ENCODE assay signal across 21 cellular contexts in the genomic region with DNA sequence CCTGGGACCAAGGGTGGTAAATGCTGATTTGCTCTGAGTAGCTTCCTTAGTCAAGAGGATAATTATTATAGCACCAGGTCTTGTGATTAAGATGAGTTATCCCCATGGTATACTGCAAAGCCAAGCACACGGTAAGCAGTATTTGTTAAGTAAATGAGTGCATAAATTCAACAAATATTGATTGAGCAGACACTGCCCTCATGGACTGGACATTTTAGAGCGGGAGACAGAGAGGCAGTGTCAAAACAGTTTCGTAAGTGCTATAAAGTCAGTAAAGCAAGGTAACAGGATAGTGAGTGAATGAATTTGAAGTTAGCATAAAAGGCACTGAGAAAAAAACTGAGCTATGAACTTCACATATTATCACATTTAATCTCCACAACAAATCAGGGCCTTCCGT. TPM values are rescaled to one million over a fixed set of nuclear protein-coding genes. Genes with fewer than 3 reads are reported as not detected.
DNase-seq lines count a peak whose midpoint lies in the region; ATAC-seq, FAIRE-seq and TF ChIP-seq lines count a peak whose summit lies in the region.
"Had no signal": no experiment of that assay in that cellular context is flagged by ENCODE, and none has a peak within 500 bp of the region (broad histone marks: within the 10 kb centered on the region; RNA-seq: fewer than 3 reads in every experiment).

No MANE protein-coding gene starts in this region.

- no peak for TF ChIP-seq RAD21 in HepG2 (CRISPR knock-in tag; IDR thresholded peaks at IDR 0.05)

- in situ Hi-C loops in HepG2 (cut with HindIII; ENCODE audit: extremely low pct_ligation_motif_present, low pct_unique_long_range_greater_than_20kb): no loop called here

- H3K4me1 Mint-ChIP-seq in activated CD4-positive, alpha-beta memory T cell treated with anti-CD3 and anti-CD28 coated beads, Interleukin-2, amount 10 ng/mL, durations not matched to agents 7 days and 5 days: peaks cover 2% of the 10 kb centered on the region

- peak; percentile 30 for FAIRE-seq in HepG2 (lab: Jason Lieb, UNC)
- FAIRE-seq: GM12892, GM18507 had no signal

- H3K9ac ChIP-seq in HepG2 (ENCODE audit: insufficient read depth, low read depth, low read length): no peak overlapping the region

- H3K27ac ChIP-seq in HepG2 (ENCODE audit: extremely low read length, insufficient read depth, low read length): no peak overlapping the region
- H3K27ac ChIP-seq: RWPE1 had no signal

- H3K4me1 ChIP-seq in HepG2 (ENCODE audit: insufficient read depth, low read length): no peaks in the 10 kb centered on the region; the same call in 1 of the 2 replicates

- TF ChIP-seq POLR2A in HepG2 (IDR thresholded peaks at IDR 0.05; ENCODE audit: insufficient read depth in 1 of 2, low read depth in 2 of 2, low read length in 2 of 2): no peak

- no peak for TF ChIP-seq CTCF in HepG2 (CRISPR knock-in tag; IDR thresholded peaks at IDR 0.05)

- no peaks in the 10 kb centered on the region for H3K9me3 ChIP-seq in HepG2 (ENCODE audit: low read length)

- peaks cover 4 to 46% of the 10 kb centered on the region in 2 experiments for H3K36me3 ChIP-seq in HepG2 (replicated peaks in 1 of 2; ENCODE audit: control insufficient read depth in 1 of 2, insufficient read depth in 2 of 2, low read length in 2 of 2)

- no TSS peak for BruUV-seq in HepG2 (replicated peaks; lab: Mats Ljungman, UMichigan)

- H3K4me2 ChIP-seq in HepG2 (ENCODE audit: low read depth, low read length): no peak overlapping the region

- H3K27ac Mint-ChIP-seq in activated CD4-positive, alpha-beta memory T cell treated with anti-CD3 and anti-CD28 coated beads, Interleukin-2, amount 10 ng/mL, durations not matched to agents 7 days and 5 days: no peak overlapping the region
- H3K27ac Mint-ChIP-seq: CD4-positive, CD25-positive, alpha-beta regulatory T cell had no signal

- no peak overlapping the region for H2AFZ ChIP-seq in HepG2 (ENCODE audit: low read length)

- 84% methylated on average over 4 of the region's 4 CpGs for WGBS in HepG2 (ENCODE audit: low lambda C conversion rate)

- H3K36me3 Mint-ChIP-seq in activated CD4-positive, alpha-beta memory T cell treated with anti-CD3 and anti-CD28 coated beads, Interleukin-2, amount 10 ng/mL, durations not matched to agents 7 days and 5 days (ENCODE audit: low read depth): peaks cover 72% of the 10 kb centered on the region

- DNase-seq in DMS53 (lab: John Stamatoyannopoulos, UW) (peak; percentile 11), DMS53 treated with DMSO at 0.1 percent for 48 hours (lab: John Stamatoyannopoulos, UW; ENCODE audit: unreplicated experiment) (no peak), NCI-H1436 (lab: John Stamatoyannopoulos, UW) (peak; percentile 62), NCI-H69 (lab: John Stamatoyannopoulos, UW) (peak; percentile 85), HepG2 (ENCODE audit: low spot score) (no peak), T-helper 2 cell (no peak), DMS 273 treated with DMSO at 0.1 percent for 48 hours (lab: John Stamatoyannopoulos, UW) (no peak)
- DNase-seq in activated CD4-positive, alpha-beta memory T cell treated with anti-CD3 and anti-CD28 coated beads, Interleukin-2, amount 10 ng/mL, durations not matched to agents 7 days and 5 days: no peak
- DNase-seq: 8988T; CD4-positive, CD25-positive, alpha-beta regulatory T cell; COR-L47; GOT3; MM.1S; NCI-H146; NCI-H226; PC-3; SIG-M5; T-helper 1 cell had no signal

- H3K4me3 ChIP-seq in HepG2 (replicated peaks in 1 of 3; ENCODE audit: insufficient read depth in 1 of 3, low read depth in 2 of 3, low read length in 3 of 3): no peak overlapping the region

- no peak for TF ChIP-seq EP300 in HepG2 (IDR thresholded peaks at IDR 0.05; ENCODE audit: low read depth in 2 of 2, low read length in 2 of 2)
- no peak for TF ChIP-seq EP300 in HepG2 (CRISPR knock-in tag; IDR thresholded peaks at IDR 0.05; ENCODE audit: borderline replicate concordance)

- intact Hi-C loops in HepG2 (cut with micrococcal nuclease; ENCODE audit: unreplicated experiment): no loop called here

- no peaks in the 10 kb centered on the region for H4K20me1 ChIP-seq in HepG2 (ENCODE audit: insufficient read depth, low read length)

- no peak for ATAC-seq in HepG2
- ATAC-seq: PC-3 had no signal

- CTCF ChIA-PET in HepG2 (lab: Yijun Ruan, JAX; ENCODE audit: low intra/inter-chr PET ratio, low total read pairs): no interaction called here
- CTCF ChIA-PET in activated CD4-positive, alpha-beta memory T cell treated with anti-CD3 and anti-CD28 coated beads, Interleukin-2, amount 10 ng/mL, durations not matched to agents 7 days and 5 days (lab: Charles Lee): no interaction called here

- no peaks in the 10 kb centered on the region for H3K27me3 Mint-ChIP-seq in activated CD4-positive, alpha-beta memory T cell treated with anti-CD3 and anti-CD28 coated beads, Interleukin-2, amount 10 ng/mL, durations not matched to agents 7 days and 5 days
- H3K27me3 Mint-ChIP-seq: CD4-positive, CD25-positive, alpha-beta regulatory T cell had no signal

- peaks cover 9% of the 10 kb centered on the region for H3K79me2 ChIP-seq in HepG2 (ENCODE audit: insufficient read depth, low read length)

- no peak overlapping the region for H3K4me3 Mint-ChIP-seq in activated CD4-positive, alpha-beta memory T cell treated with anti-CD3 and anti-CD28 coated beads, Interleukin-2, amount 10 ng/mL, durations not matched to agents 7 days and 5 days
- H3K4me3 Mint-ChIP-seq: CD4-positive, CD25-positive, alpha-beta regulatory T cell had no signal

- no peaks in the 10 kb centered on the region for H3K27me3 ChIP-seq in HepG2 (ENCODE audit: control insufficient read depth in 1 of 2, insufficient read depth in 2 of 2, low read length in 2 of 2)

- POLR2A ChIA-PET in HepG2 (lab: Yijun Ruan, JAX): no interaction called here
- POLR2A ChIA-PET in activated CD4-positive, alpha-beta memory T cell treated with anti-CD3 and anti-CD28 coated beads, Interleukin-2, amount 10 ng/mL, durations not matched to agents 7 days and 5 days (lab: Charles Lee): no interaction called here

- H3K9me3 Mint-ChIP-seq in activated CD4-positive, alpha-beta memory T cell treated with anti-CD3 and anti-CD28 coated beads, Interleukin-2, amount 10 ng/mL, durations not matched to agents 7 days and 5 days: no peaks in the 10 kb centered on the region
- H3K9me3 Mint-ChIP-seq: CD4-positive, CD25-positive, alpha-beta regulatory T cell had no signal

TF ChIP-seq in HepG2, 621 proteins besides CTCF, POLR2A, EP300 and RAD21 (continues in another document):
- TF ChIP-seq ZNF468 (CRISPR knock-in tag; IDR thresholded peaks at IDR 0.05) (no peak), ZNF224 (CRISPR knock-in tag; IDR thresholded peaks at IDR 0.05) (no peak), HNRNPUL1 (IDR thresholded peaks at IDR 0.05; ENCODE audit: low read depth, low read length) (no peak), ARNT2 (CRISPR knock-in tag; IDR thresholded peaks at IDR 0.05; ENCODE audit: low read depth) (no peak), ZSCAN22 (CRISPR knock-in tag; IDR thresholded peaks at IDR 0.05) (no peak), CEBPB (IDR thresholded peaks at IDR 0.05; ENCODE audit: borderline replicate concordance, low read depth, low read length) (no peak), CAMTA2 (CRISPR knock-in tag; IDR thresholded peaks at IDR 0.05; ENCODE audit: borderline replicate concordance) (no peak), ZNF3 (CRISPR knock-in tag; IDR thresholded peaks at IDR 0.05) (no peak), SMARCC2 (IDR thresholded peaks at IDR 0.05) (no peak), ZNF713 (CRISPR knock-in tag; IDR thresholded peaks at IDR 0.05) (no peak), KLF16 (CRISPR knock-in tag; IDR thresholded peaks at IDR 0.05) (no peak), ZNF329 (CRISPR knock-in tag; IDR thresholded peaks at IDR 0.05; ENCODE audit: low read depth) (no peak), ATM (IDR thresholded peaks at IDR 0.05; ENCODE audit: borderline replicate concordance) (no peak), ZNF792 (CRISPR knock-in tag; IDR thresholded peaks at IDR 0.05) (no peak)
- TF ChIP-seq, protein P1, sequence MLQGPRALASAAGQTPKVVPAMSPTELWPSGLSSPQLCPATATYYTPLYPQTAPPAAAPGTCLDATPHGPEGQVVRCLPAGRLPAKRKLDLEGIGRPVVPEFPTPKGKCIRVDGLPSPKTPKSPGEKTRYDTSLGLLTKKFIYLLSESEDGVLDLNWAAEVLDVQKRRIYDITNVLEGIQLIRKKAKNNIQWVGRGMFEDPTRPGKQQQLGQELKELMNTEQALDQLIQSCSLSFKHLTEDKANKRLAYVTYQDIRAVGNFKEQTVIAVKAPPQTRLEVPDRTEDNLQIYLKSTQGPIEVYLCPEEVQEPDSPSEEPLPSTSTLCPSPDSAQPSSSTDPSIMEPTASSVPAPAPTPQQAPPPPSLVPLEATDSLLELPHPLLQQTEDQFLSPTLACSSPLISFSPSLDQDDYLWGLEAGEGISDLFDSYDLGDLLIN (CRISPR knock-in tag; IDR thresholded peaks at IDR 0.05; ENCODE audit: borderline replicate concordance): no peak

RNA-seq across cellular contexts. Expression of a gene that starts 13.9 kb away (rescaled TPM):
- 15.5 and 22.0 TPM in 2 replicates for total RNA-seq in HepG2 (2016; rRNA removed; fragmentation: Illumina TruSeq; extraction: Trizol)
- 1.7 and 1.9 TPM in 2 replicates for total RNA-seq in HepG2 (2016; cell fraction: cytosol; rRNA removed; fragmentation: Illumina TruSeq; extraction: Trizol; ENCODE audit: low read depth)
- 14.9 and 22.4 TPM in 2 replicates for total RNA-seq in HepG2 (2016; cell fraction: insoluble cytoplasmic fraction; rRNA removed; fragmentation: Illumina TruSeq; extraction: Trizol)
- total RNA-seq in HepG2 (2016; cell fraction: membrane; rRNA removed; fragmentation: Illumina TruSeq; extraction: Trizol): 4.2 and 5.3 TPM in 2 replicates
- total RNA-seq in HepG2 (2016; cell fraction: nucleus; rRNA removed; fragmentation: Illumina TruSeq; extraction: Trizol): 26.0 and 28.6 TPM in 2 replicates
- 19.1 and 25.8 TPM in 2 replicates for polyA plus RNA-seq in HepG2 (2011; rRNA removed)
- polyA plus RNA-seq in HepG2 (2011; cell fraction: cytosol; rRNA removed): 18.4 and 20.4 TPM in 2 replicates
- polyA plus RNA-seq in HepG2 (2011; cell fraction: nucleus; rRNA removed): 67.2 and 108 TPM in 2 replicates
- polyA plus RNA-seq in HepG2 (2012): 24.2 and 25.5 TPM in 2 replicates
- 0.69 and 0.90 TPM in 2 replicates for polyA plus RNA-seq in HepG2 (2016; cell fraction: cytosol; fragmentation: Illumina TruSeq; extraction: Trizol; ENCODE audit: low read depth)
- polyA plus RNA-seq in HepG2 (2016; cell fraction: insoluble cytoplasmic fraction; fragmentation: Illumina TruSeq; extraction: Trizol; ENCODE audit: low read depth): 10.3 and 12.6 TPM in 2 replicates
- polyA plus RNA-seq in HepG2 (2016; cell fraction: membrane; fragmentation: Illumina TruSeq; extraction: Trizol; ENCODE audit: low read depth): 2.3 and 2.6 TPM in 2 replicates
- polyA plus RNA-seq in HepG2 (2016; cell fraction: nucleus; fragmentation: Illumina TruSeq; extraction: Trizol; ENCODE audit: insufficient read depth, low read depth): 23.2 and 25.7 TPM in 2 replicates
- polyA minus RNA-seq in HepG2 (2011; rRNA and poly(A)+ RNA removed; ENCODE audit: low replicate concordance): 57.6 and 77.5 TPM in 2 replicates
- 40.6 and 49.8 TPM in 2 replicates for polyA minus RNA-seq in HepG2 (2011; cell fraction: cytosol; rRNA and poly(A)+ RNA removed)
- 78.5 and 103 TPM in 2 replicates for polyA minus RNA-seq in HepG2 (2011; cell fraction: nucleus; rRNA and poly(A)+ RNA removed)
- 10 to 100 TPM; 40.4 to 42.5 TPM for total RNA-seq in activated CD4-positive, alpha-beta memory T cell treated with anti-CD3 and anti-CD28 coated beads, Interleukin-2, amount 10 ng/mL, durations not matched to agents 7 days and 5 days

Comparison
In these comparisons a context has a peak if more than half of its experiments do, and no peak if none do; other contexts are left out.
1. DNase-seq: peak in DMS53 (single experiment), NCI-H1436 (single experiment) and NCI-H69 (single experiment); none in DMS53 treated with DMSO at 0.1 percent for 48 hours (single experiment), HepG2 (single experiment), T-helper 2 cell (0 of 5), DMS 273 treated with DMSO at 0.1 percent for 48 hours (single experiment) and activated CD4-positive, alpha-beta memory T cell treated with anti-CD3 and anti-CD28 coated beads, Interleukin-2, amount 10 ng/mL, durations not matched to agents 7 days and 5 days (single experiment).